In the genomic region with DNA sequence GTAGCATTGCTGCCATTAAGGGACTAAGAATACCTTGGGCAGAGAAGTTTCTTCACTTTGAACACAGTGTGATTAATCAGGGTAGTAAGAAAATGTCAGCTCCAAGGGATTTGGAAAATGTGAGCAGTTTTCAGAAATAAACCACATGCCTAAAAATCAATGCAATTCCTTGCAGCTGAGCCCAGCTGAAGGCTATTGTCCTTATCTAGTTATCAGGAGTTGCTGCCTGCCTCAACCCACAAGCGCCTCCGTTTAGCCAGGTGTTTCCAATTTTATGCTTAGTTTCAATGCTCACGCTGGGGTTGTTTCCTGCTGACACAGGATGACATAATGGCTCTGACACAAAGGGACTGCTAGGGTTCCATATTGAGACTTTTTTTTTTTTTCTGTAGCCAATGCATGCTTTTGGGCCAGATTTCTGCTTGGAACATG, we compare ENCODE assay signal across 12 cellular contexts.
A peak's percentile ranks its signal among the peaks of the same experiment; 100 is the strongest.
DNase-seq lines count a peak whose midpoint lies in the region; ATAC-seq and TF ChIP-seq lines count a peak whose summit lies in the region.
"Had no signal": no experiment of that assay in that cellular context is flagged by ENCODE, and none has a peak within 500 bp of the region (broad histone marks: within the 10 kb centered on the region; RNA-seq: fewer than 3 reads in every experiment).

No MANE protein-coding gene starts in this region.

- H3K9ac ChIP-seq in HUES64 (ENCODE audit: low read depth, low read length) = no peak overlapping the region

- H3K9me3 ChIP-seq in HUES64 (ENCODE audit: insufficient read depth, low read depth, low read length) (peaks cover 4% of the 10 kb centered on the region; the same call in 1 of the 2 replicates), ovary (no peaks in the 10 kb centered on the region)
- H3K9me3 ChIP-seq: esophagus squamous epithelium, tibial artery had no signal

- DNase-seq in GM04504 (ENCODE audit: low read depth) (peak; percentile 46), astrocyte of the spinal cord (ENCODE audit: low read depth, low spot score) (peak; percentile 89), ovary (no peak), NCI-H446 (lab: John Stamatoyannopoulos, UW) (no peak), SHP77 (lab: John Stamatoyannopoulos, UW) (no peak)
- DNase-seq: activated CD8-positive, alpha-beta memory T cell treated with anti-CD3 and anti-CD28 coated beads, Interleukin-2, amount 50 U/mL, for 48 hours; esophagus squamous epithelium; small intestine; tibial artery had no signal

- 50% methylated on average over 3 of the region's 3 CpGs for WGBS in HUES64
- WGBS in ovary, 3 donors = 26 to 43% (median 41%) methylated on average over 3 of the region's 3 CpGs

- TF ChIP-seq EP300 in ovary (IDR thresholded peaks at IDR 0.05) = no peak

- no peaks in the 10 kb centered on the region for H3K27me3 ChIP-seq in HUES64 (ENCODE audit: insufficient read depth, low read length)
- H3K27me3 ChIP-seq in layer of hippocampus (ENCODE audit: control insufficient read depth, insufficient read depth, low read length) = no peaks in the 10 kb centered on the region
- H3K27me3 ChIP-seq in ovary = no peaks in the 10 kb centered on the region
- H3K27me3 ChIP-seq: esophagus squamous epithelium, tibial artery had no signal

- TF ChIP-seq POLR2A in GM18505 (IDR thresholded peaks at IDR 0.05; ENCODE audit: borderline replicate concordance, extremely low read depth, insufficient read depth, insufficient read length) (no peak), ovary (IDR thresholded peaks at IDR 0.05) (no peak)

- H3K36me3 ChIP-seq in HUES64 (ENCODE audit: insufficient read depth, low read length) = no peaks in the 10 kb centered on the region
- H3K36me3 ChIP-seq in ovary = no peaks in the 10 kb centered on the region
- H3K36me3 ChIP-seq: esophagus squamous epithelium, tibial artery had no signal

- ATAC-seq in GM18505 (IDR thresholded peaks at IDR 0.05; ENCODE audit: unreplicated experiment) = no peak

- peak overlapping the region; percentile 36; the same call in 1 of the 2 replicates for H3K27ac ChIP-seq in HUES64 (ENCODE audit: low read depth, low read length)
- H3K27ac ChIP-seq in layer of hippocampus (ENCODE audit: low read depth, low read length) = peak overlapping the region; percentile 72
- no peak overlapping the region for H3K27ac ChIP-seq in ovary
- H3K27ac ChIP-seq: esophagus squamous epithelium, tibial artery had no signal

- H3K4me3 ChIP-seq in HUES64 (ENCODE audit: low read length) (no peak overlapping the region), astrocyte of the spinal cord (ENCODE audit: low read depth, low read length) (no peak overlapping the region), ovary (no peak overlapping the region)
- H3K4me3 ChIP-seq: esophagus squamous epithelium, tibial artery had no signal

- in situ Hi-C loops in astrocyte of the spinal cord (cut with HindIII; ENCODE audit: low sequenced_read_pairs) = no loop called here

- no peak for TF ChIP-seq CTCF in astrocyte of the spinal cord (IDR thresholded peaks at IDR 0.05; ENCODE audit: low read depth, low read length)
- TF ChIP-seq CTCF in ovary (IDR thresholded peaks at IDR 0.05) = no peak

- H3K4me1 ChIP-seq in HUES64 (ENCODE audit: insufficient read depth, low read length) (peaks cover 24% of the 10 kb centered on the region), ovary (ENCODE audit: insufficient read depth) (no peaks in the 10 kb centered on the region)
- H3K4me1 ChIP-seq: esophagus squamous epithelium, tibial artery had no signal

- intact Hi-C loops in ovary (cut with DNase I) = no loop called here

Comparison
In these comparisons a context has a peak if more than half of its experiments do, and no peak if none do; other contexts are left out.
1. DNase-seq: peak in GM04504 (single experiment) and astrocyte of the spinal cord (single experiment); none in ovary (0 of 5), NCI-H446 (0 of 2) and SHP77 (0 of 2).
2. H3K27ac ChIP-seq: peak in HUES64 (single experiment) and layer of hippocampus (single experiment); none in ovary (0 of 2).